1 cellular context compared by ENCODE assay signal in genomic region chr1:35187816-35188342, GRCh38.
TF ChIP-seq lines count a peak whose summit lies in the region.

No MANE protein-coding gene starts in this region.

TF ChIP-seq in neural cell, 6 proteins besides CTCF, POLR2A, EP300 and RAD21 (continued from another document):
- no peak for TF ChIP-seq REST (IDR thresholded peaks at IDR 0.05; ENCODE audit: borderline replicate concordance)
